12 cellular contexts compared by ENCODE assay signal in genomic region chr19:28239270-28239669, GRCh38.
DNase-seq lines count a peak whose midpoint lies in the region; ATAC-seq, FAIRE-seq and TF ChIP-seq lines count a peak whose summit lies in the region.
"Had no signal": no experiment of that assay in that cellular context is flagged by ENCODE, and none has a peak within 500 bp of the region (broad histone marks: within the 10 kb centered on the region; RNA-seq: fewer than 3 reads in every experiment).

No MANE protein-coding gene starts in this region.

- DNase-seq in COR-L47 (lab: John Stamatoyannopoulos, UW) = peak; percentile 2
- DNase-seq in iPS-NIHi11 (ENCODE audit: low spot score) = peak; percentile 71
- no peak for DNase-seq in HPDE6-E6E7 (ENCODE audit: extremely low spot score)
- no peak for DNase-seq in NCI-H2107 (lab: John Stamatoyannopoulos, UW)
- DNase-seq in pancreas = no peak
- DNase-seq: activated CD8-positive, alpha-beta memory T cell treated with anti-CD3 and anti-CD28 coated beads, Interleukin-2, amount 50 U/mL, for 4 hours; anterior cingulate cortex; Calu3; left ventricle myocardium inferior had no signal

- no peaks in the 10 kb centered on the region for H3K36me3 ChIP-seq in HEK293 (ENCODE audit: control insufficient read depth in 2 of 2, insufficient read depth in 1 of 2, low read length in 2 of 2)
- H3K36me3 ChIP-seq in pancreas = no peaks in the 10 kb centered on the region
- H3K36me3 ChIP-seq: left ventricle myocardium inferior had no signal

- TF ChIP-seq CTCF in HEK293 (tag by site-specific recombination; IDR thresholded peaks at IDR 0.05) = peak; percentile 91
- TF ChIP-seq CTCF in VCaP (conservative IDR thresholded peaks at IDR 0.05) = peak; percentile 52
- no peak for TF ChIP-seq CTCF in pancreas (IDR thresholded peaks at IDR 0.05)

- no peak overlapping the region for H3K27ac ChIP-seq in HEK293 (ENCODE audit: extremely low read depth, low read depth, low read length)
- peak overlapping the region; percentile 12; the same call in 1 of the 2 replicates for H3K27ac ChIP-seq in VCaP
- H3K27ac ChIP-seq in pancreas = no peak overlapping the region
- H3K27ac ChIP-seq: left ventricle myocardium inferior had no signal

- no peaks in the 10 kb centered on the region for H3K9me3 ChIP-seq in HEK293 (ENCODE audit: control insufficient read depth, insufficient read depth, low read depth, low read length)
- H3K9me3 ChIP-seq in pancreas = no peaks in the 10 kb centered on the region
- H3K9me3 ChIP-seq: left ventricle myocardium inferior had no signal

- H3K4me3 ChIP-seq in HEK293 (ENCODE audit: low read depth, low read length) = no peak overlapping the region
- H3K4me3 ChIP-seq in pancreas = no peak overlapping the region
- H3K4me3 ChIP-seq: left ventricle myocardium inferior had no signal

- WGBS in pancreas, 2 donors = 45 to 61% methylated on average over 5 of the region's 5 CpGs

- POLR2A ChIA-PET in HEK293 (lab: Yijun Ruan, JAX) = no interaction called here

- ATAC-seq in HG02884 (IDR thresholded peaks at IDR 0.05; ENCODE audit: unreplicated experiment) = no peak
- ATAC-seq in pancreas = no peak

- CTCF ChIA-PET in HEK293 (lab: Yijun Ruan, JAX) = interaction anchor here (0.6 to 4.3 kb wide), 6 partner anchors 10 to 267 kb away, joined by 3 to 65 read pairs (median 8); no protein-coding TSS in a partner anchor

- no peak for FAIRE-seq in pancreas (lab: Jason Lieb, UNC)

- no peaks in the 10 kb centered on the region for H3K27me3 ChIP-seq in pancreas

- intact Hi-C loops in pancreas (cut with DNase I) = loop anchor here in 1 of 3 donors (10.0 kb wide), 1 partner anchor 264 kb away; no protein-coding TSS in a partner anchor

- peaks cover 5% of the 10 kb centered on the region; the same call in 1 of the 2 replicates for H3K4me1 ChIP-seq in HEK293 (ENCODE audit: control insufficient read depth, insufficient read depth, low read length)
- H3K4me1 ChIP-seq in pancreas = no peaks in the 10 kb centered on the region
- H3K4me1 ChIP-seq: left ventricle myocardium inferior had no signal

TF ChIP-seq in HEK293, 187 proteins besides CTCF, POLR2A, EP300 and RAD21:
- no peak for TF ChIP-seq ZNF704 (tag by site-specific recombination; IDR thresholded peaks at IDR 0.05)
- TF ChIP-seq ZIC2 (tag by site-specific recombination; IDR thresholded peaks at IDR 0.05) = no peak
- peak; percentile 74 for TF ChIP-seq SCRT1 (tag by site-specific recombination; IDR thresholded peaks at IDR 0.05; ENCODE audit: borderline replicate concordance)
- TF ChIP-seq ZSCAN30 (tag by site-specific recombination; IDR thresholded peaks at IDR 0.05) = peak; percentile 80; the same call in 1 of the 2 replicates
- TF ChIP-seq PATZ1 (tag by site-specific recombination; IDR thresholded peaks at IDR 0.05) = 0 out of 2 replicates have a peak, but pooled peaks have one; percentile 20
- TF ChIP-seq ZNF623 (tag by site-specific recombination; IDR thresholded peaks at IDR 0.05) = no peak
- TF ChIP-seq ATF2 (tag by site-specific recombination; IDR thresholded peaks at IDR 0.05; ENCODE audit: low read depth) = no peak
- TF ChIP-seq ZNF654 (tag by site-specific recombination; IDR thresholded peaks at IDR 0.05; ENCODE audit: low read depth) = peak; percentile 45
- TF ChIP-seq SCRT2 (tag by site-specific recombination; IDR thresholded peaks at IDR 0.05) = peak; percentile 77
TF ChIP-seq in HEK293: peak in this region for 5.

Comparison
In these comparisons a context has a peak if more than half of its experiments do, and no peak if none do; other contexts are left out.
1. DNase-seq: peak in COR-L47 (single experiment) and iPS-NIHi11 (single experiment); none in HPDE6-E6E7 (single experiment), NCI-H2107 (single experiment) and pancreas (0 of 6).
2. CTCF ChIP-seq: peak in HEK293 (single experiment) and VCaP (single experiment); none in pancreas (0 of 4).